In genomic region chr1:205375816-205376545, GRCh38 we compare ENCODE assay signal across 9 cellular contexts. TPM values are rescaled to one million over a fixed set of nuclear protein-coding genes. Genes with fewer than 3 reads are reported as not detected.
DNase-seq lines count a peak whose midpoint lies in the region; ATAC-seq, FAIRE-seq and TF ChIP-seq lines count a peak whose summit lies in the region.
"Had no signal": no experiment of that assay in that cellular context is flagged by ENCODE, and none has a peak within 500 bp of the region (broad histone marks: within the 10 kb centered on the region; RNA-seq: fewer than 3 reads in every experiment).

No MANE protein-coding gene starts in this region.

- H3K27me3 ChIP-seq in HAP-1 (ENCODE audit: low read depth), result no peaks in the 10 kb centered on the region
- H3K27me3 ChIP-seq in pancreas, result no peaks in the 10 kb centered on the region
- no peaks in the 10 kb centered on the region for H3K27me3 ChIP-seq in effector memory CD4-positive, alpha-beta T cell (replicated peaks; ENCODE audit: control insufficient read depth, insufficient read depth, low read length, poor library complexity, severe bottlenecking)

- H3K9me3 Mint-ChIP-seq in effector memory CD8-positive, alpha-beta T cell, result no peaks in the 10 kb centered on the region
- no peaks in the 10 kb centered on the region for H3K9me3 Mint-ChIP-seq in activated naive CD8-positive, alpha-beta T cell treated with anti-CD3 and anti-CD28 coated beads, Interleukin-2, amount 50 U/mL, for 24 hours

- peaks cover 54% of the 10 kb centered on the region for H3K4me1 ChIP-seq in HAP-1
- peaks cover 19 to 42% (median 34%) of the 10 kb centered on the region in 3 donors for H3K4me1 ChIP-seq in pancreas
- H3K4me1 ChIP-seq in effector memory CD4-positive, alpha-beta T cell (ENCODE audit: control insufficient read depth, insufficient read depth, low read length, poor library complexity, severe bottlenecking), result peaks cover 7% of the 10 kb centered on the region

- H3K36me3 Mint-ChIP-seq in effector memory CD8-positive, alpha-beta T cell (ENCODE audit: insufficient read depth), result no peaks in the 10 kb centered on the region
- no peaks in the 10 kb centered on the region for H3K36me3 Mint-ChIP-seq in activated naive CD8-positive, alpha-beta T cell treated with anti-CD3 and anti-CD28 coated beads, Interleukin-2, amount 50 U/mL, for 24 hours (ENCODE audit: low read depth)

- no peaks in the 10 kb centered on the region for H3K9me3 ChIP-seq in HAP-1
- no peaks in the 10 kb centered on the region for H3K9me3 ChIP-seq in pancreas
- H3K9me3 ChIP-seq in effector memory CD4-positive, alpha-beta T cell (ENCODE audit: control insufficient read depth, low read length), result no peaks in the 10 kb centered on the region

- ATAC-seq in pancreas (peak in 3 of 4 donors; percentile 53 to 74 (median 67)), HG03571 (IDR thresholded peaks at IDR 0.05; ENCODE audit: unreplicated experiment) (no peak)
- ATAC-seq in effector memory CD8-positive, alpha-beta T cell (replicated peaks), result no peak
- no peak for ATAC-seq in activated naive CD8-positive, alpha-beta T cell treated with anti-CD3 and anti-CD28 coated beads, Interleukin-2, amount 50 U/mL, for 24 hours

- no peak for FAIRE-seq in pancreas (lab: Jason Lieb, UNC)

- H3K27ac Mint-ChIP-seq in effector memory CD8-positive, alpha-beta T cell, result no peak overlapping the region
- no peak overlapping the region for H3K27ac Mint-ChIP-seq in activated naive CD8-positive, alpha-beta T cell treated with anti-CD3 and anti-CD28 coated beads, Interleukin-2, amount 50 U/mL, for 24 hours

- no peak overlapping the region for H3K27ac ChIP-seq in pancreas
- H3K27ac ChIP-seq in effector memory CD4-positive, alpha-beta T cell (ENCODE audit: insufficient read depth, low read length, poor library complexity, severe bottlenecking), result no peak overlapping the region

- DNase-seq in HAP-1 (ENCODE audit: low spot score in 2 of 2), result peak; percentile 68 to 73
- DNase-seq in NCI-H526 (lab: John Stamatoyannopoulos, UW), result peak; percentile 35 to 56
- DNase-seq in epidermal melanocyte (ENCODE audit: insufficient read length, low spot score), result peak; percentile 51
- DNase-seq in pancreas, result no peak
- DNase-seq in effector memory CD8-positive, alpha-beta T cell, result no peak
- no peak for DNase-seq in effector memory CD4-positive, alpha-beta T cell
- no peak for DNase-seq in activated naive CD8-positive, alpha-beta T cell treated with anti-CD3 and anti-CD28 coated beads, Interleukin-2, amount 50 U/mL, for 24 hours

- H3K36me3 ChIP-seq in HAP-1 (replicated peaks) (no peaks in the 10 kb centered on the region), pancreas (no peaks in the 10 kb centered on the region)
- no peaks in the 10 kb centered on the region for H3K36me3 ChIP-seq in effector memory CD4-positive, alpha-beta T cell (ENCODE audit: control insufficient read depth, insufficient read depth, low read length)

- no peak for TF ChIP-seq CTCF in pancreas (IDR thresholded peaks at IDR 0.05)

- H3K4me3 ChIP-seq in HAP-1 (no peak overlapping the region), pancreas (no peak overlapping the region)
- no peak overlapping the region for H3K4me3 ChIP-seq in effector memory CD4-positive, alpha-beta T cell (ENCODE audit: insufficient read depth, low read depth, low read length, poor library complexity, severe bottlenecking)

- peaks cover 71 to 74% of the 10 kb centered on the region in 2 donors for H3K27me3 Mint-ChIP-seq in effector memory CD8-positive, alpha-beta T cell
- H3K27me3 Mint-ChIP-seq in activated naive CD8-positive, alpha-beta T cell treated with anti-CD3 and anti-CD28 coated beads, Interleukin-2, amount 50 U/mL, for 24 hours, result peaks cover 18% of the 10 kb centered on the region

- 45 to 48% methylated on average over 6 of the region's 6 CpGs for WGBS in pancreas, 2 donors

- H3K4me3 Mint-ChIP-seq in effector memory CD8-positive, alpha-beta T cell, result no peak overlapping the region
- H3K4me3 Mint-ChIP-seq in activated naive CD8-positive, alpha-beta T cell treated with anti-CD3 and anti-CD28 coated beads, Interleukin-2, amount 50 U/mL, for 24 hours, result no peak overlapping the region

- in situ Hi-C loops in HAP-1 (cut with MboI; ENCODE audit: low sequenced_read_pairs), result no loop called here

- intact Hi-C loops in pancreas (cut with DNase I), result no loop called here

- peaks cover 9 to 10% of the 10 kb centered on the region in 2 donors for H3K4me1 Mint-ChIP-seq in effector memory CD8-positive, alpha-beta T cell (ENCODE audit: low read depth in 2 of 2)
- peaks cover 14% of the 10 kb centered on the region for H3K4me1 Mint-ChIP-seq in activated naive CD8-positive, alpha-beta T cell treated with anti-CD3 and anti-CD28 coated beads, Interleukin-2, amount 50 U/mL, for 24 hours

RNA-seq across cellular contexts. Expression of gene KLHDC8A, which starts 19.3 kb away (rescaled TPM):
- total RNA-seq in pancreas, result 1 to 10 TPM in 1 of 6 donors, under 1 TPM in 5; 0.28 to 1.5 (median 0.68) TPM
- 1 to 10 TPM in 1 of 2 donors, under 1 TPM in 1; 0.99 to 5.4 TPM for polyA plus RNA-seq in pancreas

RNA-seq across cellular contexts. Expression of gene LEMD1, which starts 45.9 kb away (rescaled TPM):
- total RNA-seq in pancreas, result under 1 TPM in 2 of 6 donors, not detected in 4; 0.28 to 0.32 TPM
- polyA plus RNA-seq in pancreas, result not detected
- total RNA-seq: skeletal muscle tissue had no signal

RNA-seq across cellular contexts. Expression of gene NUAK2, which starts 54.4 kb away (rescaled TPM):
- total RNA-seq in pancreas, result 10 to 100 TPM in 2 of 6 donors, 1 to 10 TPM in 4; 6.3 to 14.4 (median 8.6) TPM
- 1 to 10 TPM; 7.9 to 9.5 TPM for polyA plus RNA-seq in pancreas

Comparison
In these comparisons a context has a peak if more than half of its experiments do, and no peak if none do; other contexts are left out.
1. DNase-seq: peak in HAP-1 (2 of 2), NCI-H526 (2 of 2) and epidermal melanocyte (single experiment); none in pancreas (0 of 6), effector memory CD8-positive, alpha-beta T cell (0 of 3), effector memory CD4-positive, alpha-beta T cell (0 of 3) and activated naive CD8-positive, alpha-beta T cell treated with anti-CD3 and anti-CD28 coated beads, Interleukin-2, amount 50 U/mL, for 24 hours (single experiment).
2. ATAC-seq: peak in pancreas (3 of 4); none in HG03571 (single experiment), effector memory CD8-positive, alpha-beta T cell (single experiment) and activated naive CD8-positive, alpha-beta T cell treated with anti-CD3 and anti-CD28 coated beads, Interleukin-2, amount 50 U/mL, for 24 hours (single experiment).